In genomic region chr2:203453858-203454451, GRCh38 we compare ENCODE assay signal across 8 cellular contexts.
DNase-seq lines count a peak whose midpoint lies in the region; FAIRE-seq and TF ChIP-seq lines count a peak whose summit lies in the region.

No MANE protein-coding gene starts in this region.

- whole genome bisulfite sequencing in liver = 8% methylated on average over 1 of the region's 1 CpG

- H3K27me3 ChIP-seq in A673 (replicated peaks; ENCODE audit: insufficient read depth, low read depth, low read length, poor library complexity) (no peaks in the 10 kb centered on the region), liver (ENCODE audit: control insufficient read depth in 4 of 4, insufficient read depth in 4 of 4, low read length in 3 of 4) (no peaks in the 10 kb centered on the region)

- FAIRE-seq in urothelium cell line (lab: Jason Lieb, UNC) = no peak

- intact Hi-C loops in A673 (cut with micrococcal nuclease; ENCODE audit: unreplicated experiment) = loop anchor here (1.0 to 10.0 kb wide), 4 partner anchors 215 to 882 kb away; partner anchors contain the start of gene CYP20A1

- peak; percentile 76 for TF ChIP-seq CTCF in A673 (conservative IDR thresholded peaks at IDR 0.05; ENCODE audit: low read depth, low read length)
- peak; percentile 64 for TF ChIP-seq CTCF in GM10248 (IDR thresholded peaks at IDR 0.05; ENCODE audit: control extremely low read depth, extremely low read depth, low read depth, missing control alignments)
- TF ChIP-seq CTCF in choroid plexus epithelial cell (conservative IDR thresholded peaks at IDR 0.05; ENCODE audit: low read depth, low read length) = peak; percentile 72
- peak; percentile 61 for TF ChIP-seq CTCF in liver (IDR thresholded peaks at IDR 0.05; ENCODE audit: low read depth, low read length, missing input control)

- CTCF ChIA-PET in A673 (lab: Charles Lee) (interaction anchor here (1.0 kb wide), 1 partner anchor 303 kb away, joined by 3 read pairs; no protein-coding TSS in a partner anchor), GM10248 (lab: Yijun Ruan, JAX) (interaction anchor here (0.8 to 3.7 kb wide), 19 partner anchors 9 to 866 kb away, joined by 3 to 23 read pairs (median 5); no protein-coding TSS in a partner anchor)

- POLR2A ChIA-PET in A673 (lab: Charles Lee; ENCODE audit: low non-redundant PET) (no interaction called here), GM10248 (lab: Yijun Ruan, JAX) (no interaction called here)

- peak; percentile 79 to 82 for TF ChIP-seq RAD21 in liver (IDR thresholded peaks at IDR 0.05)

- no peak overlapping the region for H3K4me3 ChIP-seq in A673 (ENCODE audit: low read depth, low read length, poor library complexity, severe bottlenecking)
- no peak overlapping the region for H3K4me3 ChIP-seq in choroid plexus epithelial cell (ENCODE audit: low read depth, low read length)
- H3K4me3 ChIP-seq in liver (ENCODE audit: low read depth in 1 of 3, low read length in 3 of 3) = no peak overlapping the region

- no TSS peak for BruUV-seq in A673 (replicated peaks; lab: Mats Ljungman, UMichigan)

- H3K9ac ChIP-seq in liver (ENCODE audit: low read depth in 1 of 2, low read length in 2 of 2) = no peak overlapping the region

- peak; percentile 65 for DNase-seq in A673 (ENCODE audit: low spot score)
- DNase-seq in GM10248 (ENCODE audit: extremely low spot score) = peak; percentile 57
- DNase-seq in KBM-7 = peak; percentile 52
- peak; percentile 55 for DNase-seq in RPMI8226
- DNase-seq in choroid plexus epithelial cell (ENCODE audit: low read depth) = peak; percentile 85
- DNase-seq in urothelium cell line (ENCODE audit: low spot score) = peak; percentile 35
- DNase-seq in NK-92 treated with Interleukin-12 subunit alpha and Interleukin-12 subunit beta, amount 100 ng/mL, for 24 hours (lab: John Stamatoyannopoulos, UW) = no peak

- in situ Hi-C loops in KBM-7 (cut with MboI; ENCODE audit: low pct_unique_long_range_greater_than_20kb, low sequenced_read_pairs) = no loop called here

- H3K27ac ChIP-seq in A673 (ENCODE audit: low read depth, low read length, poor library complexity, severe bottlenecking) (no peak overlapping the region), liver (ENCODE audit: low read depth in 1 of 2, low read length in 2 of 2) (no peak overlapping the region)

- H3K36me3 ChIP-seq in A673 (ENCODE audit: insufficient read depth, low read length, poor library complexity, severe bottlenecking) (peaks cover 6% of the 10 kb centered on the region), liver (ENCODE audit: control insufficient read depth in 4 of 4, insufficient read depth in 3 of 4, low read depth in 1 of 4, low read length in 3 of 4) (peaks cover 10 to 76% (median 54%) of the 10 kb centered on the region in 4 donors)

- no peaks in the 10 kb centered on the region for H3K4me1 ChIP-seq in A673 (ENCODE audit: insufficient read depth, low read length, poor library complexity, severe bottlenecking)
- H3K4me1 ChIP-seq in liver (ENCODE audit: control insufficient read depth in 4 of 4, insufficient read depth in 4 of 4, low read length in 3 of 4) = no peaks in the 10 kb centered on the region

- H3K9me3 ChIP-seq in A673 (ENCODE audit: low read depth, low read length, poor library complexity, severe bottlenecking) (no peaks in the 10 kb centered on the region), liver (ENCODE audit: control insufficient read depth in 4 of 4, low read length in 3 of 4) (no peaks in the 10 kb centered on the region)

TF ChIP-seq in liver, 16 proteins besides CTCF, POLR2A, EP300 and RAD21:
- no peak for TF ChIP-seq GABPA (IDR thresholded peaks at IDR 0.05 in 1 of 2, conservative IDR thresholded peaks at IDR 0.05 in 1 of 2)
- TF ChIP-seq EGR1 (IDR thresholded peaks at IDR 0.05; ENCODE audit: low read depth in 2 of 2) = no peak
- TF ChIP-seq ATF3 (IDR thresholded peaks at IDR 0.05) = no peak
- TF ChIP-seq ZBTB33 (IDR thresholded peaks at IDR 0.05) = no peak
- TF ChIP-seq RXRA (IDR thresholded peaks at IDR 0.05) = no peak
- no peak for TF ChIP-seq NR2F2 (IDR thresholded peaks at IDR 0.05)
- no peak for TF ChIP-seq FOXA2 (IDR thresholded peaks at IDR 0.05)
- TF ChIP-seq HNF4A (conservative IDR thresholded peaks at IDR 0.05) = no peak
